ENCODE assay signal across 32 cellular contexts in the genomic region with DNA sequence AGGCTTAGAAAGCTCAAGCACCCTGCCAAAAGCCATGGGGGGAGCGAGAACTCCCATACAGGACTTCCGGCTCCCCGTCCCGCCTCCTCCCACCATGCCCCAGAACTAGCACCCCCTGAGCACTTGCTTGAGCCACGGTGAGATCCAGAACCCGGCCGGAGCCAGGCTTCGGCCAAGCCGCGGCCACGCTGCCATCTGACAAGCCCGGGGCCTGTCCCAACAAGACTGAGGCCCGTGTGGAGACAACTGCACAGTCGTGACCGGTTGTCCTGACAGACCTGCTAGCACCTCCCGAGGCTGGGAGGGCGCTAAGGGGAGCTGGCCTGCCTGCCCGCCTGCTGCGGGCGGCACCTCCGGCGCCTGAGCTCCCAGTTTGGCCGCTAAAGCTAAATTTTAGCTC.
"Had no signal": no experiment of that assay in that cellular context is flagged by ENCODE, and none has a peak within 500 bp of the region (broad histone marks: within the 10 kb centered on the region; RNA-seq: fewer than 3 reads in every experiment).

No MANE protein-coding gene starts in this region.

- ATAC-seq: effector memory CD8-positive, alpha-beta T cell; heart left ventricle; left lung; right lobe of liver; stimulated activated memory B cell treated with anti-CD40 and anti-IgM and Interleukin-4, amounts not matched to agents 10 μg/mL and 1 μg/mL and 100 μg/mL, for 72 hours; stimulated activated naive CD8-positive, alpha-beta T cell treated with anti-CD3 and anti-CD28 coated beads, Interleukin-15, amount 100 ng/mL, for 72 hours had no signal

- H3K4me3 ChIP-seq: heart left ventricle, left lung, lung, ovary, right lobe of liver had no signal

- H3K9me3 ChIP-seq: heart left ventricle, left lung, neutrophil, ovary, right lobe of liver had no signal

- H3K27me3 ChIP-seq: brain microvascular endothelial cell, heart left ventricle, left lung, neutrophil, ovary, right lobe of liver had no signal

- H3K27ac ChIP-seq: brain microvascular endothelial cell, heart left ventricle, left lung, neutrophil, ovary, right lobe of liver, WERI-Rb-1 had no signal

- H3K4me1 ChIP-seq: heart left ventricle, left lung, right lobe of liver had no signal

- DNase-seq: activated CD4-positive, alpha-beta memory T cell treated with anti-CD3 and anti-CD28 coated beads, Interleukin-2, amount 10 ng/mL, durations not matched to agents 7 days and 5 days; activated CD4-positive, alpha-beta T cell treated with anti-CD3 and anti-CD28 coated beads, Interleukin-2, amount 10 ng/mL, durations not matched to agents 7 days and 5 days; activated CD4-positive, CD25-positive, alpha-beta regulatory T cell treated with anti-CD3 and anti-CD28 coated beads, Interleukin-2, amount 50 U/mL, for 72 hours; activated gamma-delta T cell treated with Interleukin-2 at 50 U/mL for 16 hours; activated naive CD4-positive, alpha-beta T cell treated with anti-CD3 and anti-CD28 coated beads, Interleukin-2, amount 50 U/mL, for 16 hours; amniotic stem cell; brain microvascular endothelial cell; caudate nucleus; cortex of kidney; effector memory CD8-positive, alpha-beta T cell; foreskin fibroblast; heart left ventricle; hypothalamus; immature natural killer cell; kidney glomerular epithelial cell; left lung; ovary; small intestine; stimulated activated CD4-positive, alpha-beta T cell treated with anti-CD3 and anti-CD28 coated beads, Interleukin-1b, Interleukin-23, amount 100 ng/mL, for 48 hours; stimulated activated CD4-positive, alpha-beta T cell treated with anti-CD3 and anti-CD28 coated beads, Interleukin-4, amount 100 ng/mL, for 4 hours; stimulated activated CD8-positive, alpha-beta memory T cell treated with anti-CD3 and anti-CD28 coated beads, Interleukin-4, amount 100 ng/mL, for 48 hours; stimulated activated naive CD8-positive, alpha-beta T cell treated with anti-CD3 and anti-CD28 coated beads, Interleukin-15, amount 100 ng/mL, for 72 hours; substantia nigra; SW 1271; T1000 had no signal

- FAIRE-seq: astrocyte, endothelial cell of umbilical vein, small intestine had no signal

- H3K36me3 ChIP-seq: brain microvascular endothelial cell, heart left ventricle, left lung, neutrophil, ovary, right lobe of liver, WERI-Rb-1 had no signal
